In the genomic region with DNA sequence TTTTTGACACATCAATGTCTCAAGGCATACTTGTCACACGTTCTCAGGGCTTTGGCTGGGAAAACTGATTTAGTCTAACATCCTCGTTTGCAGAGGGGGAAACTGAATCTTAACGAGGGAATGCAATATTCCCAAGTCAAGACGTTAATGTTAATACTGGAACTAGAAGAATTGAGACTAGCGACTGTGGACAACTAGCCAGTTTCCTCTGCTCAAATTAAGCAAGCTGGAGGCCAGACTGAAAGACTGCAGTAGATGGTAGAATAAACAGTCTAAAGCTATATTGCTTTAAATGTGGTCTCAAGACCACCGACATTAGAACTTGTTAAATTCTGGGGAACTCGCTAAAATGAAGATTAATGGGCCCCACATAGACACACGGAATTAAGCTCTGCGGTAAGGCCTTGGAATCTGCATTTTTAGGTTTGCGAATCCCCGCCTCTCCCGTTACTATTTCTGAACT, we compare ENCODE assay signal across 9 cellular contexts. TPM values are rescaled to one million over a fixed set of nuclear protein-coding genes. Genes with fewer than 3 reads are reported as not detected.
DNase-seq lines count a peak whose midpoint lies in the region; ATAC-seq, FAIRE-seq and TF ChIP-seq lines count a peak whose summit lies in the region.
"Had no signal": no experiment of that assay in that cellular context is flagged by ENCODE, and none has a peak within 500 bp of the region (broad histone marks: within the 10 kb centered on the region; RNA-seq: fewer than 3 reads in every experiment).

No MANE protein-coding gene starts in this region.

- H3K27ac ChIP-seq in HL-60 (replicated peaks) (peak overlapping the region; percentile 96), brain microvascular endothelial cell (peak overlapping the region; percentile 76), lower lobe of right lung (peak overlapping the region; percentile 87), urinary bladder (ENCODE audit: low read depth) (peak overlapping the region; percentile 82)

- FAIRE-seq in HTR-8/SVneo (lab: Jason Lieb, UNC): no peak
- FAIRE-seq: endometrium had no signal

- TF ChIP-seq POLR2A in erythroblast (IDR thresholded peaks at IDR 0.05; ENCODE audit: low read length): no peak

- peak; percentile 63 for DNase-seq in NCI-H1694 treated with DMSO at 0.1 percent for 48 hours (lab: John Stamatoyannopoulos, UW)
- DNase-seq in NCI-H1694 (lab: John Stamatoyannopoulos, UW): no peak
- peak in 1 of 2 experiments; percentile 6 for DNase-seq in HL-60 (ENCODE audit: low read depth in 1 of 2, low spot score in 1 of 2)
- no peak for DNase-seq in brain microvascular endothelial cell
- no peak for DNase-seq in lower lobe of right lung
- no peak for DNase-seq in HTR-8/SVneo (ENCODE audit: insufficient read length, low spot score)
- no peak for DNase-seq in erythroblast (lab: John Stamatoyannopoulos, UW)

- H3K4me1 ChIP-seq in lower lobe of right lung (peaks cover 16% of the 10 kb centered on the region), urinary bladder (ENCODE audit: insufficient read depth) (no peaks in the 10 kb centered on the region)

- WGBS in urinary bladder: under 1% methylated on average over 12 of the region's 12 CpGs

- intact Hi-C loops in lower lobe of right lung (cut with DNase I): no loop called here

- H3K4me3 ChIP-seq in HL-60 (replicated peaks; ENCODE audit: insufficient read depth, low read length): peak overlapping the region; percentile 86
- peak overlapping the region; percentile 89 for H3K4me3 ChIP-seq in brain microvascular endothelial cell (ENCODE audit: low read depth, low read length)
- peak overlapping the region; percentile 90 for H3K4me3 ChIP-seq in lower lobe of right lung
- H3K4me3 ChIP-seq in urinary bladder (ENCODE audit: low read depth, low read length): peak overlapping the region; percentile 75

- no peaks in the 10 kb centered on the region for H3K9me3 ChIP-seq in lower lobe of right lung

- H3K36me3 ChIP-seq in brain microvascular endothelial cell (replicated peaks): peaks cover 3% of the 10 kb centered on the region
- H3K36me3 ChIP-seq in lower lobe of right lung: peaks cover 21% of the 10 kb centered on the region
- H3K36me3 ChIP-seq in urinary bladder (ENCODE audit: insufficient read depth): no peaks in the 10 kb centered on the region

- H3K27me3 ChIP-seq in HL-60 (ENCODE audit: insufficient read depth, poor library complexity, severe bottlenecking): no peaks in the 10 kb centered on the region
- H3K27me3 ChIP-seq in brain microvascular endothelial cell (replicated peaks): no peaks in the 10 kb centered on the region
- no peaks in the 10 kb centered on the region for H3K27me3 ChIP-seq in lower lobe of right lung (ENCODE audit: low read depth)

- peak in 1 of 2 donors; percentile 5 for ATAC-seq in lower lobe of right lung

- TF ChIP-seq CTCF in HL-60 (IDR thresholded peaks at IDR 0.05; ENCODE audit: insufficient read depth, low read length) (no peak), brain microvascular endothelial cell (IDR thresholded peaks at IDR 0.05; ENCODE audit: low read depth, low read length, missing control alignments) (no peak), lower lobe of right lung (IDR thresholded peaks at IDR 0.05) (no peak)

- in situ Hi-C loops in brain microvascular endothelial cell (cut with HindIII; ENCODE audit: low pct_ligation_motif_present, low sequenced_read_pairs): no loop called here

RNA-seq across cellular contexts. Expression of a gene that starts 0.6 kb away (rescaled TPM):
- total RNA-seq in lower lobe of right lung (25.9 TPM), urinary bladder (30.8 TPM)
- polyA plus RNA-seq in urinary bladder: 15.8 TPM

RNA-seq across cellular contexts. Expression of a gene that starts 49.8 kb away (rescaled TPM):
- total RNA-seq in lower lobe of right lung (22.9 TPM), urinary bladder (34.5 TPM)
- 13.3 TPM for polyA plus RNA-seq in urinary bladder
